ENCODE assay signal across 11 cellular contexts in the genomic region with DNA sequence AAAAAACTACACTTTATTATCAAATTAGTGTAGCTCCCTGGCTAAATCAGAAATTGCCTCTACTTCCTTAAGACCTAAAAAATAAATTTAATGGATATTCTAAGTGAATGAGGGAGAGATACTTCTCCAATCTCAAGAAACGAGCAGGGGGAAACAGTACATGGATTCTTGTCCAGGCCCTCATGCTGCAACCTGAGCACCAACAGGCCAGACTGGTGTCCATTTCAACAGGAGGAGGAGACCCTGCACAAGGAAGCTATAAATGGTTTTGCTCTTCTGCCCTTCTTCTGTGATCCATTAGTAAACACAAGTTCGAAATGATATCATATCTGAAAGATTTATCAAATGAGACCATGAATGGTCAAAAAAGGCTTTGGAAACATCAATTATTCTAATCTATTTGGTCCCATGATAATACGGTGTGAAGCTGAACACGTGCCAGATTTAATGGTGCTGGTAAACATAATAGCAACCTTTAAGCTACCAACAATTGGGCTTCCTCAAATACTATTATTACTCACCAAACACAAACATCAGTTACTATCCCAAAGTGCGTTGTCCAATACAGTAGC.
DNase-seq lines count a peak whose midpoint lies in the region; ATAC-seq, FAIRE-seq and TF ChIP-seq lines count a peak whose summit lies in the region.
"Had no signal": no experiment of that assay in that cellular context is flagged by ENCODE, and none has a peak within 500 bp of the region (broad histone marks: within the 10 kb centered on the region; RNA-seq: fewer than 3 reads in every experiment).

No MANE protein-coding gene starts in this region.

- H3K36me3 Mint-ChIP-seq in astrocyte (ENCODE audit: low read depth, unreplicated experiment) (peaks cover 6% of the 10 kb centered on the region), nephron (ENCODE audit: low read depth) (peaks cover 28% of the 10 kb centered on the region)
- no peaks in the 10 kb centered on the region for H3K36me3 Mint-ChIP-seq in activated CD8-positive, alpha-beta T cell treated with anti-CD3 and anti-CD28 coated beads, Interleukin-2, amount 10 ng/mL, durations not matched to agents 7 days and 5 days (ENCODE audit: low read depth)

- H3K9ac ChIP-seq in astrocyte (ENCODE audit: low read length) = peak overlapping the region; percentile 98

- H3K4me3 ChIP-seq in astrocyte (ENCODE audit: insufficient read depth, low read depth, low read length) = peak overlapping the region; percentile 97
- H3K4me3 ChIP-seq in prostate gland = no peak overlapping the region

- H3K4me2 ChIP-seq in astrocyte (ENCODE audit: low read length) = peak overlapping the region; percentile 93

- FAIRE-seq in astrocyte (lab: Jason Lieb, UNC) = no peak

- TF ChIP-seq POLR2A in prostate gland (IDR thresholded peaks at IDR 0.05) = no peak

- H3K4me1 ChIP-seq in astrocyte (ENCODE audit: insufficient read depth, low read length) (peaks cover 49% of the 10 kb centered on the region), prostate gland (replicated peaks) (no peaks in the 10 kb centered on the region)

- H3K9me3 ChIP-seq in astrocyte (ENCODE audit: insufficient read depth, low read depth, low read length) (no peaks in the 10 kb centered on the region), prostate gland (no peaks in the 10 kb centered on the region)

- peaks cover 51% of the 10 kb centered on the region for H3K4me1 Mint-ChIP-seq in astrocyte (ENCODE audit: low read depth, unreplicated experiment)
- peaks cover 59% of the 10 kb centered on the region for H3K4me1 Mint-ChIP-seq in nephron
- H3K4me1 Mint-ChIP-seq in activated CD8-positive, alpha-beta T cell treated with anti-CD3 and anti-CD28 coated beads, Interleukin-2, amount 10 ng/mL, durations not matched to agents 7 days and 5 days (ENCODE audit: low read depth) = peaks cover 27% of the 10 kb centered on the region

- H4K20me1 ChIP-seq in astrocyte (ENCODE audit: insufficient read depth, low read length) = peaks cover 19% of the 10 kb centered on the region

- no peaks in the 10 kb centered on the region for H3K36me3 ChIP-seq in astrocyte (ENCODE audit: insufficient read depth, low read length)
- no peaks in the 10 kb centered on the region for H3K36me3 ChIP-seq in prostate gland

- CTCF ChIA-PET in activated CD8-positive, alpha-beta T cell treated with anti-CD3 and anti-CD28 coated beads, Interleukin-2, amount 10 ng/mL, durations not matched to agents 7 days and 5 days (lab: Charles Lee) = interaction anchor here (1.0 to 2.1 kb wide), 8 partner anchors 9 to 747 kb away, joined by 3 to 10 read pairs (median 5); a partner anchor contains a TSS

- peak overlapping the region; percentile 92 for H3K4me3 Mint-ChIP-seq in astrocyte (ENCODE audit: unreplicated experiment)
- peak overlapping the region; percentile 80 to 100 (median 90) for H3K4me3 Mint-ChIP-seq in nephron
- no peak overlapping the region for H3K4me3 Mint-ChIP-seq in activated CD8-positive, alpha-beta T cell treated with anti-CD3 and anti-CD28 coated beads, Interleukin-2, amount 10 ng/mL, durations not matched to agents 7 days and 5 days

- H3K27ac Mint-ChIP-seq in astrocyte (ENCODE audit: unreplicated experiment) (peak overlapping the region; percentile 99), nephron (peak overlapping the region; percentile 94 to 100 (median 100))
- H3K27ac Mint-ChIP-seq in activated CD8-positive, alpha-beta T cell treated with anti-CD3 and anti-CD28 coated beads, Interleukin-2, amount 10 ng/mL, durations not matched to agents 7 days and 5 days = no peak overlapping the region

- WGBS in prostate gland = 59% methylated on average over 5 of the region's 5 CpGs

- POLR2A ChIA-PET in activated CD8-positive, alpha-beta T cell treated with anti-CD3 and anti-CD28 coated beads, Interleukin-2, amount 10 ng/mL, durations not matched to agents 7 days and 5 days (lab: Charles Lee) = no interaction called here

- H3K27me3 Mint-ChIP-seq in astrocyte (ENCODE audit: low read depth, unreplicated experiment) (no peaks in the 10 kb centered on the region), nephron (ENCODE audit: low read depth) (no peaks in the 10 kb centered on the region)
- peaks cover 12% of the 10 kb centered on the region for H3K27me3 Mint-ChIP-seq in activated CD8-positive, alpha-beta T cell treated with anti-CD3 and anti-CD28 coated beads, Interleukin-2, amount 10 ng/mL, durations not matched to agents 7 days and 5 days (ENCODE audit: low read depth)

- H3K9me3 Mint-ChIP-seq in astrocyte (ENCODE audit: unreplicated experiment) = no peaks in the 10 kb centered on the region
- H3K9me3 Mint-ChIP-seq in nephron = no peaks in the 10 kb centered on the region
- H3K9me3 Mint-ChIP-seq in activated CD8-positive, alpha-beta T cell treated with anti-CD3 and anti-CD28 coated beads, Interleukin-2, amount 10 ng/mL, durations not matched to agents 7 days and 5 days (ENCODE audit: insufficient read depth) = no peaks in the 10 kb centered on the region

- peak overlapping the region; percentile 98 for H3K27ac ChIP-seq in astrocyte (ENCODE audit: low read depth, low read length)
- H3K27ac ChIP-seq in prostate gland = no peak overlapping the region

- no peaks in the 10 kb centered on the region for H3K27me3 ChIP-seq in astrocyte (ENCODE audit: insufficient read depth, low read length)
- H3K27me3 ChIP-seq in prostate gland (replicated peaks; ENCODE audit: insufficient read depth) = no peaks in the 10 kb centered on the region

- no peak overlapping the region for H2AFZ ChIP-seq in astrocyte (ENCODE audit: low read depth, low read length)

- peak; percentile 14 for DNase-seq in ELF-1 (ENCODE audit: low read depth, low spot score)
- DNase-seq in NCI-H2029 (lab: John Stamatoyannopoulos, UW) = peak; percentile 63
- peak; percentile 22 for DNase-seq in astrocyte (ENCODE audit: low read depth)
- no peak for DNase-seq in activated CD8-positive, alpha-beta T cell treated with anti-CD3 and anti-CD28 coated beads, Interleukin-2, amount 10 ng/mL, durations not matched to agents 7 days and 5 days
- DNase-seq in prostate gland (ENCODE audit: low spot score) = no peak
- DNase-seq in GDM1 (lab: John Stamatoyannopoulos, UW) = no peak
- DNase-seq: foreskin fibroblast; NCI-H1436; stimulated activated CD4-positive, alpha-beta T cell treated with anti-CD3 and anti-CD28 coated beads, Interleukin-4, amount 100 ng/mL, for 1 hour had no signal

- ATAC-seq in activated CD8-positive, alpha-beta T cell treated with anti-CD3 and anti-CD28 coated beads, Interleukin-2, amount 10 ng/mL, durations not matched to agents 7 days and 5 days = no peak
- ATAC-seq in GM21786 (IDR thresholded peaks at IDR 0.05; ENCODE audit: unreplicated experiment) = no peak

- H3K79me2 ChIP-seq in astrocyte (ENCODE audit: insufficient read depth, low read length) = peaks cover 80% of the 10 kb centered on the region

- intact Hi-C loops in prostate gland (cut with DNase I) = no loop called here

- no peak for TF ChIP-seq CTCF in astrocyte (IDR thresholded peaks at IDR 0.05; ENCODE audit: insufficient read depth, low read depth, low read length)
- no peak for TF ChIP-seq CTCF in nephron (IDR thresholded peaks at IDR 0.05; ENCODE audit: unreplicated experiment in 3 of 3)
- no peak for TF ChIP-seq CTCF in prostate gland (IDR thresholded peaks at IDR 0.05)

Comparison
In these comparisons a context has a peak if more than half of its experiments do, and no peak if none do; other contexts are left out.
1. DNase-seq: peak in ELF-1 (single experiment), NCI-H2029 (single experiment) and astrocyte (single experiment); none in activated CD8-positive, alpha-beta T cell treated with anti-CD3 and anti-CD28 coated beads, Interleukin-2, amount 10 ng/mL, durations not matched to agents 7 days and 5 days (single experiment), prostate gland (single experiment) and GDM1 (single experiment).